17 cellular contexts compared by ENCODE assay signal in genomic region chr11:129930743-129931142, GRCh38. TPM values are rescaled to one million over a fixed set of nuclear protein-coding genes. Genes with fewer than 3 reads are reported as not detected.
DNase-seq lines count a peak whose midpoint lies in the region; ATAC-seq and TF ChIP-seq lines count a peak whose summit lies in the region.
"Had no signal": no experiment of that assay in that cellular context is flagged by ENCODE, and none has a peak within 500 bp of the region (broad histone marks: within the 10 kb centered on the region; RNA-seq: fewer than 3 reads in every experiment).

No MANE protein-coding gene starts in this region.

- H3K14ac ChIP-seq in H9 (ENCODE audit: insufficient read depth, low read length): no peak overlapping the region

- H2AK5ac ChIP-seq in H9 (ENCODE audit: insufficient read length, low read length): no peak overlapping the region

- H3K4me3 ChIP-seq in breast epithelium (no peak overlapping the region), PC-3 (ENCODE audit: low read length) (no peak overlapping the region), MM.1S (ENCODE audit: low read length) (no peak overlapping the region)
- H3K4me3 ChIP-seq: GM12878, HAP-1, SK-N-MC had no signal

- H3K36me3 Mint-ChIP-seq in MCF 10A (ENCODE audit: insufficient read depth, unreplicated experiment) (peaks cover 28% of the 10 kb centered on the region), H9 (ENCODE audit: insufficient read depth in 1 of 3, low read depth in 3 of 3) (peaks cover 16 to 32% (median 24%) of the 10 kb centered on the region in 3 experiments)

- H2BK20ac ChIP-seq in H9 (ENCODE audit: low read depth, low read length, poor library complexity, severe bottlenecking): no peak overlapping the region

- ATAC-seq in PC-3 (no peak), HG03280 (IDR thresholded peaks at IDR 0.05; ENCODE audit: unreplicated experiment) (no peak)
- ATAC-seq: GM12878 had no signal

- no peak overlapping the region for H3T11ph ChIP-seq in H9 (ENCODE audit: low read length)

- H3K27ac ChIP-seq in breast epithelium (peak overlapping the region; percentile 0 to 33), PC-3 (ENCODE audit: low read length) (peak overlapping the region; percentile 35), H9 (ENCODE audit: insufficient read length, low read depth, low read length) (no peak overlapping the region), MM.1S (ENCODE audit: low read length) (no peak overlapping the region)
- H3K27ac ChIP-seq: SK-N-MC had no signal

- H4K20me1 ChIP-seq in PC-3 (ENCODE audit: low read length) (no peaks in the 10 kb centered on the region), H9 (ENCODE audit: control insufficient read depth, insufficient read depth, insufficient read length) (no peaks in the 10 kb centered on the region), MM.1S (ENCODE audit: insufficient read depth, low read length) (no peaks in the 10 kb centered on the region)

- no peak overlapping the region for H4K8ac ChIP-seq in H9 (replicated peaks; ENCODE audit: insufficient read length, low read depth, low read length)

- H3K79me2 ChIP-seq in PC-3 (ENCODE audit: low read length) (no peaks in the 10 kb centered on the region), H9 (ENCODE audit: insufficient read depth, low read length) (no peaks in the 10 kb centered on the region), MM.1S (ENCODE audit: low read length) (no peaks in the 10 kb centered on the region)

- H2BK120ac ChIP-seq in H9 (ENCODE audit: low read depth, low read length, poor library complexity, severe bottlenecking): no peak overlapping the region

- H3K4me3 Mint-ChIP-seq in MCF 10A (ENCODE audit: unreplicated experiment) (no peak overlapping the region), H9 (no peak overlapping the region)

- POLR2A ChIA-PET in MCF 10A (lab: Yijun Ruan, JAX): interaction anchor here (0.9 to 2.2 kb wide), 7 partner anchors 36 to 216 kb away, joined by 3 to 11 read pairs (median 5); partner anchors contain the start of gene PRDM10
- POLR2A ChIA-PET in PC-3 (lab: Charles Lee; ENCODE audit: unreplicated experiment): no interaction called here

- BruUV-seq in MCF 10A (replicated peaks; lab: Mats Ljungman, UMichigan) (no TSS peak), PC-3 (replicated peaks; lab: Mats Ljungman, UMichigan) (no TSS peak)

- H3K4me1 ChIP-seq in breast epithelium (no peaks in the 10 kb centered on the region), PC-3 (ENCODE audit: insufficient read depth, low read length) (peaks cover 28% of the 10 kb centered on the region), H9 (ENCODE audit: insufficient read depth, low read length) (peaks cover 2% of the 10 kb centered on the region; the same call in 1 of the 2 replicates), MM.1S (ENCODE audit: low read length) (no peaks in the 10 kb centered on the region)
- H3K4me1 ChIP-seq: HAP-1 had no signal

- no peaks in the 10 kb centered on the region for H3K9me3 Mint-ChIP-seq in MCF 10A (ENCODE audit: unreplicated experiment)
- H3K9me3 Mint-ChIP-seq in H9: no peaks in the 10 kb centered on the region

- no peaks in the 10 kb centered on the region for H3K23me2 ChIP-seq in H9 (ENCODE audit: insufficient read length, low read depth, low read length, poor library complexity, severe bottlenecking)

- H3K27me3 ChIP-seq in breast epithelium (no peaks in the 10 kb centered on the region), PC-3 (ENCODE audit: low read length) (no peaks in the 10 kb centered on the region), H9 (ENCODE audit: insufficient read depth, low read length) (no peaks in the 10 kb centered on the region), MM.1S (replicated peaks; ENCODE audit: insufficient read depth, low read length) (no peaks in the 10 kb centered on the region)

- H2BK12ac ChIP-seq in H9 (ENCODE audit: insufficient read length, low read depth, low read length): no peak overlapping the region

- H2BK15ac ChIP-seq in H9 (ENCODE audit: low read depth, low read length): no peak overlapping the region

- H2AFZ ChIP-seq in PC-3 (ENCODE audit: low read length) (no peak overlapping the region), H9 (ENCODE audit: low read length) (no peak overlapping the region), MM.1S (ENCODE audit: low read length) (no peak overlapping the region)

- no CpG with 5 or more reads among the region's 13 CpGs for WGBS in H9 (ENCODE audit: extremely low coverage, insufficient read length, low lambda C conversion rate)

- H3K9ac ChIP-seq in PC-3 (ENCODE audit: low read length) (no peak overlapping the region), H9 (ENCODE audit: extremely low read depth, insufficient read length, low read length) (no peak overlapping the region), MM.1S (ENCODE audit: low read length) (no peak overlapping the region)

- H3K9me2 ChIP-seq in PC-3 (replicated peaks; ENCODE audit: low read length): no peaks in the 10 kb centered on the region
- no peaks in the 10 kb centered on the region for H3K9me2 ChIP-seq in MM.1S (replicated peaks; ENCODE audit: insufficient read depth, low read length)

- H4K5ac ChIP-seq in H9 (ENCODE audit: insufficient read length, low read depth, low read length): no peak overlapping the region

- H3K4ac ChIP-seq in H9 (ENCODE audit: low read depth, low read length): no peak overlapping the region

- no peak for DNase-seq in breast epithelium (ENCODE audit: low spot score in 2 of 2)
- no peak for DNase-seq in MCF 10A (ENCODE audit: unreplicated experiment)
- no peak for DNase-seq in PC-3
- DNase-seq in head of caudate nucleus: peak in 36 of 42 donors; percentile 9 to 71 (median 42)
- no peak for DNase-seq in central memory CD4-positive, alpha-beta T cell
- no peak for DNase-seq in H9
- DNase-seq in MM.1S: no peak
- DNase-seq: 8988T, COR-L47, NCI-H1105 treated with DMSO at 0.1 percent for 48 hours, NCI-H187 treated with DMSO at 0.1 percent for 48 hours, NCI-H510A treated with DMSO at 0.1 percent for 48 hours, OCI-M1 had no signal

- no peaks in the 10 kb centered on the region for H3K9me3 ChIP-seq in breast epithelium
- H3K9me3 ChIP-seq in PC-3 (ENCODE audit: low read length): no peaks in the 10 kb centered on the region
- H3K9me3 ChIP-seq in H9 (ENCODE audit: control insufficient read depth, low read depth, low read length): no peaks in the 10 kb centered on the region
- H3K9me3 ChIP-seq in MM.1S (replicated peaks; ENCODE audit: insufficient read depth, low read length): no peaks in the 10 kb centered on the region
- H3K9me3 ChIP-seq: HAP-1 had no signal

- H2BK5ac ChIP-seq in H9 (ENCODE audit: insufficient read length, low read length): no peak overlapping the region

- no peaks in the 10 kb centered on the region for H3K36me3 ChIP-seq in breast epithelium
- peaks cover 4% of the 10 kb centered on the region; the same call in 1 of the 2 replicates for H3K36me3 ChIP-seq in PC-3 (ENCODE audit: low read depth, low read length)
- no peaks in the 10 kb centered on the region for H3K36me3 ChIP-seq in MM.1S (replicated peaks; ENCODE audit: insufficient read depth, low read length)
- H3K36me3 ChIP-seq: HAP-1 had no signal

- TF ChIP-seq CTCF in breast epithelium (IDR thresholded peaks at IDR 0.05): no peak
- TF ChIP-seq CTCF in MCF 10A (IDR thresholded peaks at IDR 0.05; ENCODE audit: unreplicated experiment): no peak
- no peak for TF ChIP-seq CTCF in PC-3 (conservative IDR thresholded peaks at IDR 0.05; ENCODE audit: low read depth, low read length)
- no peak for TF ChIP-seq CTCF in H9 (conservative IDR thresholded peaks at IDR 0.05)
- no peak for TF ChIP-seq CTCF in MM.1S (IDR thresholded peaks at IDR 0.05; ENCODE audit: low read length)

- peaks cover 6% of the 10 kb centered on the region for H3F3A ChIP-seq in PC-3 (ENCODE audit: low read length, unreplicated experiment)
- H3F3A ChIP-seq in MM.1S (ENCODE audit: insufficient read depth, low read length): no peaks in the 10 kb centered on the region

- H3K4me1 Mint-ChIP-seq in MCF 10A (ENCODE audit: insufficient read depth, unreplicated experiment): peaks cover 10% of the 10 kb centered on the region
- peaks cover 13 to 14% of the 10 kb centered on the region in 2 experiments for H3K4me1 Mint-ChIP-seq in H9

- H3K27me3 Mint-ChIP-seq in MCF 10A (ENCODE audit: insufficient read depth, unreplicated experiment): no peaks in the 10 kb centered on the region
- H3K27me3 Mint-ChIP-seq in H9 (ENCODE audit: low read depth): no peaks in the 10 kb centered on the region

- no peaks in the 10 kb centered on the region for H3K79me1 ChIP-seq in H9 (ENCODE audit: insufficient read depth, low read depth, low read length, poor library complexity, severe bottlenecking)

- H3K27ac Mint-ChIP-seq in MCF 10A (ENCODE audit: low read depth, unreplicated experiment) (no peak overlapping the region), H9 (peak overlapping the region in 1 of 3 experiments; percentile 42; a peak in 1 of 7 replicates)

- H3K18ac ChIP-seq in H9 (ENCODE audit: insufficient read length, low read depth, low read length): no peak overlapping the region

- no peak overlapping the region for H4K91ac ChIP-seq in H9 (ENCODE audit: insufficient read length, low read depth, low read length)

- H3K56ac ChIP-seq in H9 (ENCODE audit: insufficient read length, low read depth, low read length): no peak overlapping the region

- no peak overlapping the region for H3K23ac ChIP-seq in H9 (ENCODE audit: insufficient read length, low read depth, low read length)

- CTCF ChIA-PET in MCF 10A (lab: Yijun Ruan, JAX) (interaction anchor here (0.8 to 14.8 kb wide), 7 partner anchors 15 to 215 kb away, joined by 3 to 234 read pairs (median 5); no protein-coding TSS in a partner anchor), PC-3 (lab: Charles Lee) (interaction anchor here (1.8 kb wide), 1 partner anchor 201 kb away, joined by 9 read pairs; no protein-coding TSS in a partner anchor)

- TF ChIP-seq POLR2A in breast epithelium (IDR thresholded peaks at IDR 0.05): no peak

- intact Hi-C loops in breast epithelium (cut with DNase I; ENCODE audit: low total_unique reads) (no loop called here), MCF 10A (cut with micrococcal nuclease) (no loop called here), PC-3 (cut with micrococcal nuclease) (no loop called here), head of caudate nucleus (cut with DNase I) (no loop called here)

- H3K4me2 ChIP-seq in PC-3 (ENCODE audit: low read length): peak overlapping the region; percentile 16
- H3K4me2 ChIP-seq in H9 (ENCODE audit: insufficient read depth, insufficient read length, low read length): no peak overlapping the region
- no peak overlapping the region for H3K4me2 ChIP-seq in MM.1S (ENCODE audit: low read depth, low read length)

RNA-seq across cellular contexts. Expression of gene NFRKB, which starts 35.4 kb away (rescaled TPM):
- 10 to 100 TPM; 30.2 to 45.2 (median 44.2) TPM for total RNA-seq in breast epithelium
- 34.0 and 37.4 TPM in 2 replicates for total RNA-seq in MCF 10A (2022)
- 48.2 and 57.0 TPM in 2 replicates for total RNA-seq in PC-3 (2014; rRNA removed)
- 40.3 and 41.0 TPM in 2 replicates for total RNA-seq in H9 (2021)

Comparison
In these comparisons a context has a peak if more than half of its experiments do, and no peak if none do; other contexts are left out.
1. DNase-seq: peak in head of caudate nucleus (36 of 42); none in breast epithelium (0 of 2), MCF 10A (single experiment), PC-3 (single experiment), central memory CD4-positive, alpha-beta T cell (single experiment), H9 (single experiment) and MM.1S (single experiment).
2. H3K27ac ChIP-seq: peak in breast epithelium (2 of 2) and PC-3 (single experiment); none in H9 (single experiment) and MM.1S (single experiment).